ENCODE assay signal across 15 cellular contexts in genomic region chr6:130367767-130368166, GRCh38. TPM values are rescaled to one million over a fixed set of nuclear protein-coding genes. Genes with fewer than 3 reads are reported as not detected.
A peak's percentile ranks its signal among the peaks of the same experiment; 100 is the strongest.
DNase-seq lines count a peak whose midpoint lies in the region; ATAC-seq, FAIRE-seq and TF ChIP-seq lines count a peak whose summit lies in the region.
"Had no signal": no experiment of that assay in that cellular context is flagged by ENCODE, and none has a peak within 500 bp of the region (broad histone marks: within the 10 kb centered on the region; RNA-seq: fewer than 3 reads in every experiment).

No MANE protein-coding gene starts in this region.

- CTCF ChIA-PET in CD4-positive, alpha-beta memory T cell (lab: Charles Lee; ENCODE audit: partially characterized antibody): interaction anchor here (0.9 to 6.7 kb wide), 5 partner anchors 14 to 331 kb away, joined by 3 to 84 read pairs (median 5); no protein-coding TSS in a partner anchor

- 43 to 75% methylated on average over 1 of the region's 1 CpG for WGBS in thyroid gland, 2 donors

- POLR2A ChIA-PET in CD4-positive, alpha-beta memory T cell (lab: Charles Lee; ENCODE audit: partially characterized antibody): interaction anchor here (0.9 to 3.3 kb wide), 4 partner anchors 9 to 23 kb away, joined by 3 to 12 read pairs (median 5); no protein-coding TSS in a partner anchor

- TF ChIP-seq CTCF in thyroid gland (IDR thresholded peaks at IDR 0.05): no peak

- no peaks in the 10 kb centered on the region for H3K27me3 ChIP-seq in CD4-positive, alpha-beta memory T cell (ENCODE audit: insufficient read depth, low read length)
- H3K27me3 ChIP-seq in HUES48 (ENCODE audit: control insufficient read depth, insufficient read depth, low read length) (no peaks in the 10 kb centered on the region), duodenal mucosa (ENCODE audit: control insufficient read depth in 1 of 2, insufficient read depth in 2 of 2, low read length in 2 of 2) (no peaks in the 10 kb centered on the region), mucosa of rectum (ENCODE audit: control insufficient read depth in 2 of 2, insufficient read depth in 2 of 2, low read length in 2 of 2) (peaks cover 0 to 5% of the 10 kb centered on the region in 2 donors), thyroid gland (no peaks in the 10 kb centered on the region)
- H3K27me3 ChIP-seq: testis had no signal

- peaks cover 34% of the 10 kb centered on the region for H3K4me1 ChIP-seq in CD4-positive, alpha-beta memory T cell (ENCODE audit: insufficient read depth, low read length)
- H3K4me1 ChIP-seq in HUES48 (ENCODE audit: control insufficient read depth, insufficient read depth, low read length) (peaks cover 39% of the 10 kb centered on the region), duodenal mucosa (ENCODE audit: control insufficient read depth in 1 of 2, insufficient read depth in 2 of 2, low read length in 2 of 2) (peaks cover 5 to 15% of the 10 kb centered on the region in 2 donors), mucosa of rectum (ENCODE audit: control insufficient read depth in 2 of 2, insufficient read depth in 2 of 2, low read length in 2 of 2) (peaks cover 2 to 10% of the 10 kb centered on the region in 2 donors), thyroid gland (peaks cover 0 to 11% of the 10 kb centered on the region in 2 donors)
- H3K4me1 ChIP-seq: testis had no signal

- no peaks in the 10 kb centered on the region for H3K27me3 Mint-ChIP-seq in CD4-positive, alpha-beta memory T cell

- no peak for FAIRE-seq in urothelium cell line (lab: Jason Lieb, UNC)
- FAIRE-seq: GM12891 had no signal

- no peak for TF ChIP-seq POLR2A in thyroid gland (IDR thresholded peaks at IDR 0.05)

- peak overlapping the region in 6 of 8 donors; percentile 3 to 94 (median 48) for H3K4me3 Mint-ChIP-seq in CD4-positive, alpha-beta memory T cell

- H3K27ac ChIP-seq in CD4-positive, alpha-beta memory T cell (ENCODE audit: low read depth, low read length): no peak overlapping the region
- H3K27ac ChIP-seq in HUES48 (ENCODE audit: low read depth, low read length) (no peak overlapping the region), duodenal mucosa (ENCODE audit: low read depth, low read length) (no peak overlapping the region), mucosa of rectum (ENCODE audit: low read depth in 2 of 2, low read length in 2 of 2) (no peak overlapping the region), thyroid gland (no peak overlapping the region)
- H3K27ac ChIP-seq: C4-2B, testis had no signal

- H3K9me3 Mint-ChIP-seq in CD4-positive, alpha-beta memory T cell: no peaks in the 10 kb centered on the region

- H3K9ac ChIP-seq in HUES48 (ENCODE audit: low read depth, low read length): no peak overlapping the region
- H3K9ac ChIP-seq in duodenal mucosa (ENCODE audit: low read depth in 1 of 2, low read length in 2 of 2): no peak overlapping the region
- no peak overlapping the region for H3K9ac ChIP-seq in mucosa of rectum (ENCODE audit: low read depth in 1 of 2, low read length in 2 of 2)

- no peak for ATAC-seq in GM18867 (IDR thresholded peaks at IDR 0.05; ENCODE audit: unreplicated experiment)
- ATAC-seq: mucosa of descending colon had no signal

- intact Hi-C loops in CD4-positive, alpha-beta memory T cell (cut with micrococcal nuclease): loop anchor here (5.0 kb wide), 2 partner anchors 45 to 210 kb away; no protein-coding TSS in a partner anchor
- intact Hi-C loops in thyroid gland (cut with DNase I): no loop called here

- H3K4me1 Mint-ChIP-seq in CD4-positive, alpha-beta memory T cell: peaks cover 20 to 45% (median 33%) of the 10 kb centered on the region in 4 donors

- H3K36me3 Mint-ChIP-seq in CD4-positive, alpha-beta memory T cell: peaks cover 0 to 4% of the 10 kb centered on the region in 2 donors

- H3K27ac Mint-ChIP-seq in CD4-positive, alpha-beta memory T cell: peak overlapping the region in 3 of 7 donors; percentile 0 to 61 (median 4)

- no peak overlapping the region for H3K4me3 ChIP-seq in CD4-positive, alpha-beta memory T cell (ENCODE audit: low read length in 2 of 2)
- peak overlapping the region; percentile 85 for H3K4me3 ChIP-seq in HUES48 (ENCODE audit: low read depth, low read length)
- H3K4me3 ChIP-seq in duodenal mucosa (ENCODE audit: low read depth in 1 of 2, low read length in 2 of 2): peak overlapping the region; percentile 9 to 27
- peak overlapping the region; percentile 75 to 80 for H3K4me3 ChIP-seq in mucosa of rectum (ENCODE audit: low read length in 2 of 2)
- H3K4me3 ChIP-seq in thyroid gland (replicated peaks in 1 of 3): no peak overlapping the region
- H3K4me3 ChIP-seq: mucosa of descending colon had no signal

- H3K9me3 ChIP-seq in CD4-positive, alpha-beta memory T cell (ENCODE audit: control insufficient read depth in 1 of 2, low read length in 2 of 2): no peaks in the 10 kb centered on the region
- H3K9me3 ChIP-seq in HUES48 (ENCODE audit: control insufficient read depth, insufficient read depth, low read length) (no peaks in the 10 kb centered on the region), duodenal mucosa (ENCODE audit: control insufficient read depth in 1 of 2, low read length in 2 of 2) (no peaks in the 10 kb centered on the region), mucosa of rectum (ENCODE audit: control insufficient read depth in 2 of 2, low read length in 2 of 2) (no peaks in the 10 kb centered on the region), thyroid gland (no peaks in the 10 kb centered on the region)
- H3K9me3 ChIP-seq: mucosa of descending colon, testis had no signal

- DNase-seq in CD4-positive, alpha-beta memory T cell: peak in 1 of 5 donors; percentile 4
- DNase-seq in urothelium cell line (ENCODE audit: low spot score) (no peak), thyroid gland (no peak), NCI-H1436 treated with DMSO at 0.1 percent for 48 hours (lab: John Stamatoyannopoulos, UW) (no peak)
- DNase-seq: aorta, islet precursor cell, mucosa of descending colon, NCI-H2171 treated with DMSO at 0.1 percent for 48 hours, testis had no signal

- H3K36me3 ChIP-seq in CD4-positive, alpha-beta memory T cell (ENCODE audit: insufficient read depth, low read length): no peaks in the 10 kb centered on the region
- H3K36me3 ChIP-seq in HUES48 (ENCODE audit: control insufficient read depth, insufficient read depth, low read length) (no peaks in the 10 kb centered on the region), duodenal mucosa (ENCODE audit: control insufficient read depth in 1 of 2, insufficient read depth in 2 of 2, low read length in 2 of 2) (no peaks in the 10 kb centered on the region), mucosa of rectum (ENCODE audit: control insufficient read depth in 2 of 2, insufficient read depth in 2 of 2, low read length in 2 of 2) (no peaks in the 10 kb centered on the region), thyroid gland (no peaks in the 10 kb centered on the region)

RNA-seq across cellular contexts. Expression of gene TMEM200A, which starts 1.9 kb away (rescaled TPM):
- 1 to 10 TPM; 1.1 to 1.2 TPM for total RNA-seq in CD4-positive, alpha-beta memory T cell
- 1 to 10 TPM; 2.6 to 4.8 TPM for polyA plus RNA-seq in CD4-positive, alpha-beta memory T cell
- total RNA-seq in thyroid gland: 1 to 10 TPM; 2.1 to 4.6 (median 4.2) TPM

Comparison
In these comparisons a context has a peak if more than half of its experiments do, and no peak if none do; other contexts are left out.
1. H3K4me3 ChIP-seq: peak in HUES48 (single experiment), duodenal mucosa (2 of 2) and mucosa of rectum (2 of 2); none in CD4-positive, alpha-beta memory T cell (0 of 2) and thyroid gland (0 of 3).